19 cellular contexts compared by ENCODE assay signal in the genomic region with DNA sequence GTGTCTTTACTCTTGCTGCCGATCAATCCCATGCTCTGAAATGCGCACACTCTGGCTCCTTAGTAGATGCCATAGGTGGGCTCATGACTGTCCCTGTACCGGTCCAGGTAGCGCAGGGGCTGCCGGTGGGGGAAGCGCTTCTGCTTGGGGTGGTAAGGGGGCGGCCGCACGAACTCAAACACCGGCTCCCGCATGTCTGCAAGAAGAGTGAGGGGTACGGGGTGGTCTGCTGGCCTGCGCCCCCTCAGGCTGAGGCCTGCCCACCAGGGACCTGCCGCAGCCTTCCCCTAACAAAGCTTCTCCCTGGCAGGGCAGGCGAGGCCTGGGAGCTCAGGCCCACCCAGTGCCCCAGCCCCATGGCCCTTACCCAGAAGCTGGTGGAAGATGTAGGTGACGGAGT. TPM values are rescaled to one million over a fixed set of nuclear protein-coding genes. Genes with fewer than 3 reads are reported as not detected.
DNase-seq lines count a peak whose midpoint lies in the region; ATAC-seq and TF ChIP-seq lines count a peak whose summit lies in the region.
"Had no signal": no experiment of that assay in that cellular context is flagged by ENCODE, and none has a peak within 500 bp of the region (broad histone marks: within the 10 kb centered on the region; RNA-seq: fewer than 3 reads in every experiment).

No MANE protein-coding gene starts in this region.

- no peak overlapping the region for H2AFZ ChIP-seq in HCT116 (ENCODE audit: low read depth, low read length, poor library complexity, severe bottlenecking)

- no peak overlapping the region for H3K9ac ChIP-seq in HCT116 (ENCODE audit: low read length)
- H3K9ac ChIP-seq: BLaER1, KMS-11 had no signal

- peaks cover 46% of the 10 kb centered on the region for H3K79me2 ChIP-seq in HCT116 (ENCODE audit: insufficient read depth, low read length)

- ATAC-seq in CD4-positive, alpha-beta T cell (ENCODE audit: poor library complexity), result no peak
- ATAC-seq in HCT116, result no peak
- no peak for ATAC-seq in WTC11
- ATAC-seq in GM21576 (IDR thresholded peaks at IDR 0.05; ENCODE audit: unreplicated experiment), result no peak
- ATAC-seq in activated CD8-positive, alpha-beta T cell treated with anti-CD3 and anti-CD28 coated beads for 36 hours, result no peak
- ATAC-seq: CD8-positive, alpha-beta T cell had no signal

- H3K4me2 ChIP-seq in HCT116 (ENCODE audit: low read length), result no peak overlapping the region
- H3K4me2 ChIP-seq: BLaER1, KMS-11 had no signal

- peaks cover 50% of the 10 kb centered on the region for H3K36me3 Mint-ChIP-seq in CD4-positive, alpha-beta T cell (ENCODE audit: low read depth)
- peaks cover 16% of the 10 kb centered on the region for H3K36me3 Mint-ChIP-seq in WTC11
- peaks cover 15% of the 10 kb centered on the region for H3K36me3 Mint-ChIP-seq in nephron (ENCODE audit: low read depth)
- H3K36me3 Mint-ChIP-seq in activated CD8-positive, alpha-beta T cell treated with anti-CD3 and anti-CD28 coated beads for 36 hours (ENCODE audit: low read depth), result peaks cover 32% of the 10 kb centered on the region

- H3K27ac ChIP-seq in CD4-positive, alpha-beta T cell (ENCODE audit: low read depth, low read length), result no peak overlapping the region
- H3K27ac ChIP-seq in HCT116 (ENCODE audit: low read depth, low read length), result peak overlapping the region; percentile 100; the same call in 1 of the 2 replicates
- H3K27ac ChIP-seq: BLaER1, KMS-11 had no signal

- TF ChIP-seq CTCF in CD4-positive, alpha-beta T cell (IDR thresholded peaks at IDR 0.05), result no peak
- no peak for TF ChIP-seq CTCF in HCT116 (IDR thresholded peaks at IDR 0.05 in 2 of 3, conservative IDR thresholded peaks at IDR 0.05 in 1 of 3; ENCODE audit: borderline replicate concordance in 1 of 3, insufficient read depth in 1 of 3, low read depth in 2 of 3, low read length in 2 of 3)
- TF ChIP-seq CTCF in WTC11 (IDR thresholded peaks at IDR 0.05), result no peak
- TF ChIP-seq CTCF in nephron (IDR thresholded peaks at IDR 0.05; ENCODE audit: unreplicated experiment in 3 of 3), result no peak
- TF ChIP-seq CTCF in activated CD8-positive, alpha-beta T cell treated with anti-CD3 and anti-CD28 coated beads for 36 hours (IDR thresholded peaks at IDR 0.05), result no peak

- TF ChIP-seq RAD21 in HCT116 (IDR thresholded peaks at IDR 0.05; ENCODE audit: low read depth), result no peak

- H3K4me1 Mint-ChIP-seq in CD4-positive, alpha-beta T cell (ENCODE audit: low read depth), result peaks cover 23% of the 10 kb centered on the region
- H3K4me1 Mint-ChIP-seq in WTC11, result peaks cover 24% of the 10 kb centered on the region
- peaks cover 20% of the 10 kb centered on the region for H3K4me1 Mint-ChIP-seq in nephron
- peaks cover 26% of the 10 kb centered on the region for H3K4me1 Mint-ChIP-seq in activated CD8-positive, alpha-beta T cell treated with anti-CD3 and anti-CD28 coated beads for 36 hours (ENCODE audit: low read depth)

- peak overlapping the region; percentile 68 for H3K4me3 Mint-ChIP-seq in CD4-positive, alpha-beta T cell
- no peak overlapping the region for H3K4me3 Mint-ChIP-seq in WTC11
- peak overlapping the region in 2 of 3 experiments; percentile 27 to 86 for H3K4me3 Mint-ChIP-seq in nephron
- H3K4me3 Mint-ChIP-seq in activated CD8-positive, alpha-beta T cell treated with anti-CD3 and anti-CD28 coated beads for 36 hours, result no peak overlapping the region

- no peaks in the 10 kb centered on the region for H3K9me2 ChIP-seq in HCT116 (ENCODE audit: insufficient read depth)

- no peak for TF ChIP-seq POLR2A in HCT116 (IDR thresholded peaks at IDR 0.05; ENCODE audit: borderline replicate concordance, extremely low read depth, insufficient read depth, insufficient read length)

- H4K20me1 ChIP-seq in HCT116 (ENCODE audit: insufficient read depth), result no peaks in the 10 kb centered on the region

- no TSS peak for BruUV-seq in HCT116 (replicated peaks; lab: Mats Ljungman, UMichigan)

- CTCF ChIA-PET in CD4-positive, alpha-beta T cell (lab: Charles Lee), result interaction anchor here (0.9 to 2.5 kb wide), 2 partner anchors 21 to 23 kb away, joined by 3 to 6 read pairs; a partner anchor contains a TSS
- CTCF ChIA-PET in HCT116 (lab: Charles Lee) (no interaction called here), WTC11 (lab: Charles Lee) (interaction anchor here (0.6 to 7.5 kb wide), 6 partner anchors 12 to 381 kb away, joined by 3 to 71 read pairs (median 4); a partner anchor contains a TSS)
- CTCF ChIA-PET in activated CD8-positive, alpha-beta T cell treated with anti-CD3 and anti-CD28 coated beads for 36 hours (lab: Charles Lee), result interaction anchor here (1.0 to 9.8 kb wide), 2 partner anchors 22 to 56 kb away, joined by 3 to 78 read pairs; a partner anchor contains a TSS

- H3K27me3 ChIP-seq in CD4-positive, alpha-beta T cell (ENCODE audit: control insufficient read depth, insufficient read depth, low read length), result no peaks in the 10 kb centered on the region
- H3K27me3 ChIP-seq in HCT116 (ENCODE audit: insufficient read depth, low read length), result no peaks in the 10 kb centered on the region
- H3K27me3 ChIP-seq: BLaER1 had no signal

- DNase-seq in CD4-positive, alpha-beta T cell, result no peak
- DNase-seq in HCT116 (ENCODE audit: low read depth, low spot score) (no peak), WTC11 (ENCODE audit: low spot score) (no peak), dedifferentiated amniotic fluid mesenchymal stem cell (ENCODE audit: extremely low spot score) (no peak), NCI-H2029 treated with DMSO at 0.1 percent for 48 hours (lab: John Stamatoyannopoulos, UW) (no peak)
- no peak for DNase-seq in activated CD8-positive, alpha-beta T cell treated with anti-CD3 and anti-CD28 coated beads for 36 hours
- DNase-seq: CD8-positive, alpha-beta T cell; DND-41; GOT3; HCEC 1CT; NCI-H1105; NCI-H2081; NCI-H2171; NCI-H524 treated with DMSO at 0.1 percent for 48 hours; SHP77 had no signal

- no peak overlapping the region for H3K4me3 ChIP-seq in HCT116 (replicated peaks in 1 of 2; ENCODE audit: low read depth in 1 of 2, low read length in 2 of 2)
- H3K4me3 ChIP-seq: BLaER1 had no signal

- peaks cover 22 to 36% of the 10 kb centered on the region in 2 experiments for H3K4me1 ChIP-seq in HCT116 (ENCODE audit: control insufficient read depth in 1 of 2, insufficient read depth in 2 of 2, low read length in 2 of 2)

- no peaks in the 10 kb centered on the region for H3K27me3 Mint-ChIP-seq in CD4-positive, alpha-beta T cell
- H3K27me3 Mint-ChIP-seq in WTC11 (ENCODE audit: low read depth) (no peaks in the 10 kb centered on the region), nephron (ENCODE audit: low read depth) (no peaks in the 10 kb centered on the region)
- H3K27me3 Mint-ChIP-seq in activated CD8-positive, alpha-beta T cell treated with anti-CD3 and anti-CD28 coated beads for 36 hours, result no peaks in the 10 kb centered on the region

- RAD21 ChIA-PET in HCT116 (lab: Charles Lee; ENCODE audit: low non-redundant PET in 1 of 2, low total read pairs in 2 of 2, uncharacterized antibody in 2 of 2, unreplicated experiment in 2 of 2), result no interaction called here

- intact Hi-C loops in CD4-positive, alpha-beta T cell (cut with DNase I, micrococcal nuclease), result no loop called here
- intact Hi-C loops in HCT116 (cut with micrococcal nuclease), result no loop called here
- intact Hi-C loops in activated CD8-positive, alpha-beta T cell treated with anti-CD3 and anti-CD28 coated beads for 36 hours (cut with micrococcal nuclease), result no loop called here

- peaks cover 24 to 40% of the 10 kb centered on the region in 2 experiments for H3K36me3 ChIP-seq in HCT116 (ENCODE audit: control insufficient read depth in 1 of 2, insufficient read depth in 2 of 2, low read length in 2 of 2)

- H3K9me3 Mint-ChIP-seq in CD4-positive, alpha-beta T cell, result no peaks in the 10 kb centered on the region
- H3K9me3 Mint-ChIP-seq in WTC11 (no peaks in the 10 kb centered on the region), nephron (no peaks in the 10 kb centered on the region)
- no peaks in the 10 kb centered on the region for H3K9me3 Mint-ChIP-seq in activated CD8-positive, alpha-beta T cell treated with anti-CD3 and anti-CD28 coated beads for 36 hours
- H3K9me3 Mint-ChIP-seq: CD8-positive, alpha-beta T cell had no signal

- H3K9me3 ChIP-seq in CD4-positive, alpha-beta T cell (ENCODE audit: control insufficient read depth, low read length), result no peaks in the 10 kb centered on the region
- H3K9me3 ChIP-seq in HCT116 (ENCODE audit: control insufficient read depth in 1 of 2, insufficient read depth in 1 of 2, low read depth in 1 of 2, low read length in 2 of 2), result no peaks in the 10 kb centered on the region
- H3K9me3 ChIP-seq: BLaER1 had no signal

- POLR2A ChIA-PET in CD4-positive, alpha-beta T cell (lab: Charles Lee), result interaction anchor here (2.5 to 3.3 kb wide), 2 partner anchors 43 to 119 kb away, joined by 13 to 21 read pairs; a partner anchor contains a TSS
- POLR2A ChIA-PET in HCT116 (lab: Charles Lee), result no interaction called here
- POLR2A ChIA-PET in WTC11 (lab: Charles Lee), result interaction anchor here (2.0 kb wide), 1 partner anchor 43 kb away, joined by 6 read pairs; a partner anchor contains a TSS
- POLR2A ChIA-PET in activated CD8-positive, alpha-beta T cell treated with anti-CD3 and anti-CD28 coated beads for 36 hours (lab: Charles Lee), result interaction anchor here (0.5 to 9.5 kb wide), 6 partner anchors 9 to 154 kb away, joined by 3 to 100 read pairs (median 4); a partner anchor contains a TSS

- peak overlapping the region; percentile 39 for H3K27ac Mint-ChIP-seq in CD4-positive, alpha-beta T cell
- H3K27ac Mint-ChIP-seq in WTC11, result peak overlapping the region; percentile 70; the same call in 1 of the 2 replicates
- no peak overlapping the region for H3K27ac Mint-ChIP-seq in nephron
- H3K27ac Mint-ChIP-seq in activated CD8-positive, alpha-beta T cell treated with anti-CD3 and anti-CD28 coated beads for 36 hours, result no peak overlapping the region
- H3K27ac Mint-ChIP-seq: CD8-positive, alpha-beta T cell had no signal

RNA-seq across cellular contexts. Expression of a gene that starts 2.0 kb away (rescaled TPM):
- 10 to 100 TPM in 1 of 2 experiments, 1 to 10 TPM in 1; 9.9 to 11.7 TPM for total RNA-seq in CD4-positive, alpha-beta T cell
- 53.0 TPM for total RNA-seq in HCT116 (2021; ENCODE audit: unreplicated experiment)
- 26.3 and 29.9 TPM in 2 replicates for polyA plus RNA-seq in HCT116 (2012)
- 51.3 to 56.4 TPM (median 51.4 TPM) in 3 replicates for total RNA-seq in WTC11 (2021)
- total RNA-seq in activated CD8-positive, alpha-beta T cell treated with anti-CD3 and anti-CD28 coated beads for 36 hours, result 10 to 100 TPM; 37.1 to 42.2 TPM

RNA-seq across cellular contexts. Expression of a gene that starts 5.9 kb away (rescaled TPM):
- 100 to 1,000 TPM; 146 to 147 TPM for total RNA-seq in CD4-positive, alpha-beta T cell
- total RNA-seq in HCT116 (2021; ENCODE audit: unreplicated experiment) (219 TPM), WTC11 (2021) (107 to 146 TPM (median 116 TPM) in 3 replicates)
- polyA plus RNA-seq in HCT116 (2012), result 114 and 130 TPM in 2 replicates
- total RNA-seq in activated CD8-positive, alpha-beta T cell treated with anti-CD3 and anti-CD28 coated beads for 36 hours, result 100 to 1,000 TPM; 117 to 126 TPM

RNA-seq across cellular contexts. Expression of a gene that starts 20.4 kb away (rescaled TPM):
- total RNA-seq in CD4-positive, alpha-beta T cell, result 1 to 10 TPM; 2.3 to 2.8 TPM
- total RNA-seq in HCT116 (2021; ENCODE audit: unreplicated experiment) (86.7 TPM), WTC11 (2021) (4.4 to 10.0 TPM (median 6.8 TPM) in 3 replicates)
- polyA plus RNA-seq in HCT116 (2012), result 49.9 and 67.2 TPM in 2 replicates
- 10 to 100 TPM; 16.6 to 16.8 TPM for total RNA-seq in activated CD8-positive, alpha-beta T cell treated with anti-CD3 and anti-CD28 coated beads for 36 hours

RNA-seq across cellular contexts. Expression of a gene that starts 42.1 kb away (rescaled TPM):
- 10 to 100 TPM; 21.2 to 23.9 TPM for total RNA-seq in CD4-positive, alpha-beta T cell
- total RNA-seq in HCT116 (2021; ENCODE audit: unreplicated experiment), result 22.8 TPM
- polyA plus RNA-seq in HCT116 (2012), result 10.1 and 10.6 TPM in 2 replicates
- total RNA-seq in WTC11 (2021), result 19.8 to 23.7 TPM (median 21.0 TPM) in 3 replicates
- 10 to 100 TPM; 13.2 to 16.2 TPM for total RNA-seq in activated CD8-positive, alpha-beta T cell treated with anti-CD3 and anti-CD28 coated beads for 36 hours

RNA-seq across cellular contexts. Expression of a gene that starts 43.7 kb away (rescaled TPM):
- total RNA-seq in CD4-positive, alpha-beta T cell, result 100 to 1,000 TPM in 1 of 2 experiments, 10 to 100 TPM in 1; 98.5 to 114 TPM
- 132 TPM for total RNA-seq in HCT116 (2021; ENCODE audit: unreplicated experiment)
- polyA plus RNA-seq in HCT116 (2012), result 184 and 186 TPM in 2 replicates
- total RNA-seq in WTC11 (2021), result 64.3 to 69.4 TPM (median 68.8 TPM) in 3 replicates
- 10 to 100 TPM; 54.4 to 58.5 TPM for total RNA-seq in activated CD8-positive, alpha-beta T cell treated with anti-CD3 and anti-CD28 coated beads for 36 hours

Comparison
In these comparisons a context has a peak if more than half of its experiments do, and no peak if none do; other contexts are left out.
1. H3K27ac Mint-ChIP-seq: peak in CD4-positive, alpha-beta T cell (single experiment) and WTC11 (single experiment); none in nephron (0 of 3) and activated CD8-positive, alpha-beta T cell treated with anti-CD3 and anti-CD28 coated beads for 36 hours (single experiment).
2. H3K4me3 Mint-ChIP-seq: peak in CD4-positive, alpha-beta T cell (single experiment) and nephron (2 of 3); none in WTC11 (single experiment) and activated CD8-positive, alpha-beta T cell treated with anti-CD3 and anti-CD28 coated beads for 36 hours (single experiment).